In genomic region chr19:55674459-55674840, GRCh38 we compare ENCODE assay signal across 1 cellular context.
TF ChIP-seq lines count a peak whose summit lies in the region.

No MANE protein-coding gene starts in this region.

TF ChIP-seq in IMR-90, 13 proteins besides CTCF, POLR2A, EP300 and RAD21 (continued from another document):
- TF ChIP-seq, protein P1, sequence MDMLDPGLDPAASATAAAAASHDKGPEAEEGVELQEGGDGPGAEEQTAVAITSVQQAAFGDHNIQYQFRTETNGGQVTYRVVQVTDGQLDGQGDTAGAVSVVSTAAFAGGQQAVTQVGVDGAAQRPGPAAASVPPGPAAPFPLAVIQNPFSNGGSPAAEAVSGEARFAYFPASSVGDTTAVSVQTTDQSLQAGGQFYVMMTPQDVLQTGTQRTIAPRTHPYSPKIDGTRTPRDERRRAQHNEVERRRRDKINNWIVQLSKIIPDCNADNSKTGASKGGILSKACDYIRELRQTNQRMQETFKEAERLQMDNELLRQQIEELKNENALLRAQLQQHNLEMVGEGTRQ (IDR thresholded peaks at IDR 0.05; ENCODE audit: low read depth, low read length) = no peak
